Comparison of ENCODE assay signal across 39 cellular contexts in the genomic region with DNA sequence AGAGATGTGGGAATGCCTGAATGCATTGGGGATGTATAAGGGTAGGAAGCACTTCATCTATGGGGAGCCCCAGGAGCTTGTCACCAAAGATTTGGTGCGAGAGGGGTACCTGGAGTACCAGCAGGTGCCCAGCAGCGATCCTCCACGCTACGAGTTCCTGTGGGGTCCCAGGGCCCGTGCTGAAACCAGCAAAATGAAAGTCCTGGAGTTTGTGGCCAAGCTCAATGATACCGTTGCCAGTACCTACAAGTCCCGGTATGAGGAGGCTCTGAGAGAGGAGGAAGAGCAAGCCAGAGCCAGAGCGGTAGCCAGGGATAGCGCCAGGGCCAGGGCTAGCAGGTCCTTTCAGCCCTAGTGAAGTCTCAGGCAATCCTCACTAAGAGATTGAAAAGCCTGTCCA. TPM values are rescaled to one million over a fixed set of nuclear protein-coding genes. Genes with fewer than 3 reads are reported as not detected.
DNase-seq lines count a peak whose midpoint lies in the region; ATAC-seq, FAIRE-seq and TF ChIP-seq lines count a peak whose summit lies in the region.
"Had no signal": no experiment of that assay in that cellular context is flagged by ENCODE, and none has a peak within 500 bp of the region (broad histone marks: within the 10 kb centered on the region; RNA-seq: fewer than 3 reads in every experiment).

No MANE protein-coding gene starts in this region.

- no peak overlapping the region for H2BK15ac ChIP-seq in H9 (ENCODE audit: low read depth, low read length)

- H3K23me2 ChIP-seq in H9 (ENCODE audit: insufficient read length, low read depth, low read length, poor library complexity, severe bottlenecking) = no peaks in the 10 kb centered on the region

- H3K4me2 ChIP-seq in A549 (no peak overlapping the region), H9 (ENCODE audit: insufficient read depth, insufficient read length, low read length) (no peak overlapping the region)
- H3K4me2 ChIP-seq: BLaER1; BLaER1 treated with 17β-estradiol and CSF1 and Interleukin-3, amounts not matched to agents 10 nM and 100 nM had no signal

- H3K4me1 ChIP-seq in A549 (no peaks in the 10 kb centered on the region), H9 (ENCODE audit: insufficient read depth, low read length) (no peaks in the 10 kb centered on the region), endodermal cell (ENCODE audit: control insufficient read depth, insufficient read depth, low read length) (no peaks in the 10 kb centered on the region)
- H3K4me1 ChIP-seq: BE2C; BLaER1; BLaER1 treated with 17β-estradiol and CSF1 and Interleukin-3, amounts not matched to agents 10 nM and 100 nM; Caco-2 had no signal

- H4K91ac ChIP-seq in H9 (ENCODE audit: insufficient read length, low read depth, low read length) = no peak overlapping the region

- intact Hi-C loops in activated T-helper 1 cell treated with anti-CD3 and anti-CD28 coated beads, Interleukin-12 subunit alpha, Interleukin-12 subunit beta, Interleukin-2, Interleukin-4 antibody, amounts not matched to agents 30 ng/mL and 10 ng/mL and 1 ng/mL, durations not matched to agents 14 hours and 24 hours and 36 hours (cut with micrococcal nuclease) = no loop called here

- H3K36me3 Mint-ChIP-seq in H9 (ENCODE audit: insufficient read depth in 1 of 3, low read depth in 3 of 3) (peaks cover 37 to 96% (median 39%) of the 10 kb centered on the region in 3 experiments), endodermal cell (ENCODE audit: low read depth) (peaks cover 92% of the 10 kb centered on the region), neural crest cell (ENCODE audit: low read depth) (no peaks in the 10 kb centered on the region)
- H3K36me3 Mint-ChIP-seq in activated T-helper 1 cell treated with anti-CD3 and anti-CD28 coated beads, Interleukin-12 subunit alpha, Interleukin-12 subunit beta, Interleukin-2, Interleukin-4 antibody, amounts not matched to agents 30 ng/mL and 10 ng/mL and 1 ng/mL, durations not matched to agents 14 hours and 24 hours and 36 hours (ENCODE audit: low read depth) = no peaks in the 10 kb centered on the region
- H3K36me3 Mint-ChIP-seq: CD14-positive monocyte; CD4-positive, alpha-beta memory T cell; CD4-positive, CD25-positive, alpha-beta regulatory T cell; CD8-positive, alpha-beta memory T cell; CD8-positive, alpha-beta T cell had no signal

- H3K27me3 Mint-ChIP-seq in H9 (ENCODE audit: low read depth) (no peaks in the 10 kb centered on the region), endodermal cell (ENCODE audit: insufficient read depth) (no peaks in the 10 kb centered on the region), neural crest cell (ENCODE audit: low read depth) (peaks cover 2% of the 10 kb centered on the region)
- H3K27me3 Mint-ChIP-seq in activated T-helper 1 cell treated with anti-CD3 and anti-CD28 coated beads, Interleukin-12 subunit alpha, Interleukin-12 subunit beta, Interleukin-2, Interleukin-4 antibody, amounts not matched to agents 30 ng/mL and 10 ng/mL and 1 ng/mL, durations not matched to agents 14 hours and 24 hours and 36 hours (ENCODE audit: insufficient read depth) = peaks cover 3% of the 10 kb centered on the region
- H3K27me3 Mint-ChIP-seq: B cell; CD4-positive, alpha-beta T cell had no signal

- no peak overlapping the region for H2AK5ac ChIP-seq in H9 (ENCODE audit: insufficient read length, low read length)

- no peak overlapping the region for H3T11ph ChIP-seq in H9 (ENCODE audit: low read length)

- H3K27ac Mint-ChIP-seq in H9 = peak overlapping the region in 1 of 3 experiments; percentile 34; a peak in 1 of 7 replicates
- peak overlapping the region; percentile 80 for H3K27ac Mint-ChIP-seq in endodermal cell
- peak overlapping the region; percentile 35 for H3K27ac Mint-ChIP-seq in neural crest cell (ENCODE audit: unreplicated experiment)
- H3K27ac Mint-ChIP-seq in activated T-helper 1 cell treated with anti-CD3 and anti-CD28 coated beads, Interleukin-12 subunit alpha, Interleukin-12 subunit beta, Interleukin-2, Interleukin-4 antibody, amounts not matched to agents 30 ng/mL and 10 ng/mL and 1 ng/mL, durations not matched to agents 14 hours and 24 hours and 36 hours = no peak overlapping the region
- H3K27ac Mint-ChIP-seq: B cell; CD14-positive monocyte; CD4-positive, alpha-beta memory T cell; CD4-positive, alpha-beta T cell; CD4-positive, CD25-positive, alpha-beta regulatory T cell; CD8-positive, alpha-beta memory T cell; CD8-positive, alpha-beta T cell had no signal

- no peaks in the 10 kb centered on the region for H3K79me1 ChIP-seq in H9 (ENCODE audit: insufficient read depth, low read depth, low read length, poor library complexity, severe bottlenecking)

- DNase-seq in A549 (ENCODE audit: low read depth in 1 of 2, low spot score in 1 of 2) (no peak), H9 (peak; percentile 58), endodermal cell (peak; percentile 75), neural crest cell (ENCODE audit: low read depth, low spot score) (no peak), MV-4-11 (lab: John Stamatoyannopoulos, UW) (no peak), caudate nucleus (lab: John Stamatoyannopoulos, UW) (no peak), H54 (ENCODE audit: insufficient read length, low spot score) (no peak)
- DNase-seq in activated T-helper 1 cell treated with anti-CD3 and anti-CD28 coated beads, Interleukin-12 subunit alpha, Interleukin-12 subunit beta, Interleukin-2, Interleukin-4 antibody, amounts not matched to agents 30 ng/mL and 10 ng/mL and 1 ng/mL, durations not matched to agents 14 hours and 24 hours and 36 hours (ENCODE audit: low spot score) = no peak
- DNase-seq: 8988T; ACHN; AML-193; BE2C; C1 segment of cervical spinal cord; Caco-2; Calu3; CD4-positive, alpha-beta memory T cell; CD4-positive, alpha-beta T cell; CD4-positive, CD25-positive, alpha-beta regulatory T cell; CD8-positive, alpha-beta memory T cell; CD8-positive, alpha-beta T cell; COR-L47; DMS 273 treated with DMSO at 0.1 percent for 48 hours; DMS153; DMS53; DMS79; DMS79 treated with DMSO at 0.1 percent for 48 hours; DND-41; EL had no signal

- TF ChIP-seq RAD21 in A549 (conservative IDR thresholded peaks at IDR 0.05 in 1 of 2, IDR thresholded peaks at IDR 0.05 in 1 of 2) = no peak

- no peaks in the 10 kb centered on the region for H4K20me1 ChIP-seq in H9 (ENCODE audit: control insufficient read depth, insufficient read depth, insufficient read length)
- H4K20me1 ChIP-seq: BLaER1; BLaER1 treated with 17β-estradiol and CSF1 and Interleukin-3, amounts not matched to agents 10 nM and 100 nM had no signal

- no peak for TF ChIP-seq EP300 in A549 (IDR thresholded peaks at IDR 0.05)

- H3K4ac ChIP-seq in H9 (ENCODE audit: low read depth, low read length) = no peak overlapping the region

- H3K9me3 ChIP-seq in A549 = no peaks in the 10 kb centered on the region
- H3K9me3 ChIP-seq in H9 (ENCODE audit: control insufficient read depth, low read depth, low read length) = no peaks in the 10 kb centered on the region
- no peaks in the 10 kb centered on the region for H3K9me3 ChIP-seq in endodermal cell (ENCODE audit: control insufficient read depth, low read length)
- H3K9me3 ChIP-seq: BE2C, Caco-2 had no signal

- H3K27me3 ChIP-seq in H9 (ENCODE audit: insufficient read depth, low read length) = no peaks in the 10 kb centered on the region
- no peaks in the 10 kb centered on the region for H3K27me3 ChIP-seq in endodermal cell (ENCODE audit: control insufficient read depth, insufficient read depth, low read length, poor library complexity, severe bottlenecking)
- H3K27me3 ChIP-seq: BE2C had no signal

- FAIRE-seq in A549 (lab: Jason Lieb, UNC) (peak; percentile 23), H54 (lab: Jason Lieb, UNC) (no peak)
- FAIRE-seq: A204.1, D721Med had no signal

- H3K9ac ChIP-seq in H9 (ENCODE audit: extremely low read depth, insufficient read length, low read length) (no peak overlapping the region), endodermal cell (ENCODE audit: extremely low read depth, low read length, poor library complexity, severe bottlenecking) (no peak overlapping the region)
- H3K9ac ChIP-seq: BLaER1; BLaER1 treated with 17β-estradiol and CSF1 and Interleukin-3, amounts not matched to agents 10 nM and 100 nM had no signal

- no peak overlapping the region for H2AFZ ChIP-seq in H9 (ENCODE audit: low read length)

- WGBS in A549 (ENCODE audit: missing lambda C conversion rate) = 88% methylated on average over 5 of the region's 9 CpGs
- no CpG with 5 or more reads among the region's 9 CpGs for WGBS in H9 (ENCODE audit: extremely low coverage, insufficient read length, low lambda C conversion rate)
- WGBS in endodermal cell (ENCODE audit: insufficient coverage in 1 of 2, insufficient read length in 1 of 2), 2 experiments = 93 to 100% methylated on average over 3 to 9 of the region's 9 CpGs

- H3K4me1 Mint-ChIP-seq in H9 (peaks cover 0 to 28% of the 10 kb centered on the region in 2 experiments; a peak in 2 of 4 replicates), endodermal cell (peaks cover 62% of the 10 kb centered on the region), neural crest cell (no peaks in the 10 kb centered on the region)
- H3K4me1 Mint-ChIP-seq in activated T-helper 1 cell treated with anti-CD3 and anti-CD28 coated beads, Interleukin-12 subunit alpha, Interleukin-12 subunit beta, Interleukin-2, Interleukin-4 antibody, amounts not matched to agents 30 ng/mL and 10 ng/mL and 1 ng/mL, durations not matched to agents 14 hours and 24 hours and 36 hours (ENCODE audit: low read depth) = no peaks in the 10 kb centered on the region
- H3K4me1 Mint-ChIP-seq: B cell; CD14-positive monocyte; CD4-positive, alpha-beta memory T cell; CD4-positive, CD25-positive, alpha-beta regulatory T cell; CD8-positive, alpha-beta memory T cell had no signal

- CTCF ChIA-PET in A549 (lab: Yijun Ruan, JAX) = no interaction called here

- H3K9me3 Mint-ChIP-seq in H9 (peaks cover 3 to 11% of the 10 kb centered on the region in 2 experiments; a peak in 4 of 5 replicates), endodermal cell (no peaks in the 10 kb centered on the region), neural crest cell (peaks cover 2% of the 10 kb centered on the region)
- H3K9me3 Mint-ChIP-seq in activated T-helper 1 cell treated with anti-CD3 and anti-CD28 coated beads, Interleukin-12 subunit alpha, Interleukin-12 subunit beta, Interleukin-2, Interleukin-4 antibody, amounts not matched to agents 30 ng/mL and 10 ng/mL and 1 ng/mL, durations not matched to agents 14 hours and 24 hours and 36 hours = no peaks in the 10 kb centered on the region
- H3K9me3 Mint-ChIP-seq: CD4-positive, alpha-beta memory T cell; CD4-positive, alpha-beta T cell; CD8-positive, alpha-beta memory T cell; CD8-positive, alpha-beta T cell had no signal

- H2BK120ac ChIP-seq in H9 (ENCODE audit: low read depth, low read length, poor library complexity, severe bottlenecking) = no peak overlapping the region

- no peak overlapping the region for H3K18ac ChIP-seq in H9 (ENCODE audit: insufficient read length, low read depth, low read length)

- TF ChIP-seq CTCF in A549 (IDR thresholded peaks at IDR 0.05) (no peak), H9 (conservative IDR thresholded peaks at IDR 0.05) (no peak), endodermal cell (conservative IDR thresholded peaks at IDR 0.05) (no peak), neural crest cell (conservative IDR thresholded peaks at IDR 0.05) (no peak)

- H3K27ac ChIP-seq in A549 (no peak overlapping the region), H9 (ENCODE audit: insufficient read length, low read depth, low read length) (no peak overlapping the region), endodermal cell (ENCODE audit: low read depth, low read length) (no peak overlapping the region), caudate nucleus (ENCODE audit: low read depth, low read length) (no peak overlapping the region)
- H3K27ac ChIP-seq: 22Rv1; BLaER1; BLaER1 treated with 17β-estradiol and CSF1 and Interleukin-3, amounts not matched to agents 10 nM and 100 nM; C4-2B had no signal

- H2BK5ac ChIP-seq in H9 (ENCODE audit: insufficient read length, low read length) = no peak overlapping the region

- H3K23ac ChIP-seq in H9 (ENCODE audit: insufficient read length, low read depth, low read length) = no peak overlapping the region

- H3K4me3 ChIP-seq in A549 (no peak overlapping the region), endodermal cell (ENCODE audit: low read length) (no peak overlapping the region)
- H3K4me3 ChIP-seq: BLaER1; BLaER1 treated with 17β-estradiol and CSF1 and Interleukin-3, amounts not matched to agents 10 nM and 100 nM had no signal

- no peak overlapping the region for H4K5ac ChIP-seq in H9 (ENCODE audit: insufficient read length, low read depth, low read length)

- H2BK20ac ChIP-seq in H9 (ENCODE audit: low read depth, low read length, poor library complexity, severe bottlenecking) = no peak overlapping the region

- no peak for ATAC-seq in A549
- ATAC-seq: CD8-positive, alpha-beta T cell had no signal

- H4K8ac ChIP-seq in H9 (replicated peaks; ENCODE audit: insufficient read length, low read depth, low read length) = no peak overlapping the region

- POLR2A ChIA-PET in A549 (lab: Yijun Ruan, JAX) = no interaction called here

- H3K79me2 ChIP-seq in H9 (ENCODE audit: insufficient read depth, low read length) = no peaks in the 10 kb centered on the region

- H3K56ac ChIP-seq in H9 (ENCODE audit: insufficient read length, low read depth, low read length) = no peak overlapping the region

- TF ChIP-seq POLR2A in A549 (IDR thresholded peaks at IDR 0.05; ENCODE audit: low read length) = no peak
- TF ChIP-seq POLR2A in H54 (IDR thresholded peaks at IDR 0.05; ENCODE audit: low read depth, low read length) = no peak

- no peak overlapping the region for H2BK12ac ChIP-seq in H9 (ENCODE audit: insufficient read length, low read depth, low read length)

- H3K36me3 ChIP-seq in endodermal cell (ENCODE audit: control insufficient read depth, insufficient read depth, low read length) = peaks cover 64% of the 10 kb centered on the region
- H3K36me3 ChIP-seq: BE2C; BLaER1; BLaER1 treated with 17β-estradiol and CSF1 and Interleukin-3, amounts not matched to agents 10 nM and 100 nM had no signal

- H3K4me3 Mint-ChIP-seq in H9 = no peak overlapping the region
- H3K4me3 Mint-ChIP-seq in endodermal cell = no peak overlapping the region
- H3K4me3 Mint-ChIP-seq in neural crest cell = no peak overlapping the region
- no peak overlapping the region for H3K4me3 Mint-ChIP-seq in activated T-helper 1 cell treated with anti-CD3 and anti-CD28 coated beads, Interleukin-12 subunit alpha, Interleukin-12 subunit beta, Interleukin-2, Interleukin-4 antibody, amounts not matched to agents 30 ng/mL and 10 ng/mL and 1 ng/mL, durations not matched to agents 14 hours and 24 hours and 36 hours
- H3K4me3 Mint-ChIP-seq: B cell; CD14-positive monocyte; CD4-positive, alpha-beta memory T cell; CD4-positive, alpha-beta T cell; CD4-positive, CD25-positive, alpha-beta regulatory T cell; CD8-positive, alpha-beta memory T cell; CD8-positive, alpha-beta T cell had no signal

- H3K14ac ChIP-seq in H9 (ENCODE audit: insufficient read depth, low read length) = no peak overlapping the region

RNA-seq across cellular contexts. Expression of gene MAGEB17, which starts 3.8 kb away (rescaled TPM):
- polyA plus RNA-seq in A549 (2011; rRNA removed) (not detected in 2 replicates), A549 (2017; fragmentation: RNase III; extraction: RNeasy Plus Mini Kit Qiagen cat#74134 plus additional on column Dnase treatment) (not detected in 3 replicates)
- not detected in 2 replicates for polyA plus RNA-seq in A549 (2012; cell fraction: cytosol; rRNA removed)
- polyA plus RNA-seq in A549 (2012; cell fraction: nucleus; rRNA removed) = 0.06 TPM in 1 of 2 replicates, not detected in the other
- polyA minus RNA-seq in A549 (2011; rRNA and poly(A)+ RNA removed) = not detected in 2 replicates
- total RNA-seq in H9 (2021) (0.66 and 0.74 TPM in 2 replicates), endodermal cell (under 1 TPM; 0.33 to 0.44 TPM), neural crest cell (0.30 TPM in 1 of 2 replicates, not detected in the other)
- polyA plus RNA-seq in endodermal cell (2013, experiment 1 of 2) = not detected
- polyA plus RNA-seq in endodermal cell (2013, experiment 2 of 2) = not detected
- total RNA-seq in activated T-helper 1 cell treated with anti-CD3 and anti-CD28 coated beads, Interleukin-12 subunit alpha, Interleukin-12 subunit beta, Interleukin-2, Interleukin-4 antibody, amounts not matched to agents 30 ng/mL and 10 ng/mL and 1 ng/mL, durations not matched to agents 14 hours and 24 hours and 36 hours = not detected in 2 replicates
- total RNA-seq: A673; B cell; Caco-2; Calu3; CD4-positive, alpha-beta memory T cell; CD4-positive, alpha-beta T cell; CD4-positive, CD25-positive, alpha-beta regulatory T cell; CD8-positive, alpha-beta memory T cell; CD8-positive, alpha-beta T cell; Daoy had no signal
- polyA plus RNA-seq: BJ; CD14-positive monocyte; CD4-positive, alpha-beta memory T cell; CD4-positive, CD25-positive, alpha-beta regulatory T cell; CD8-positive, alpha-beta memory T cell had no signal

RNA-seq across cellular contexts. Expression of gene GRPR, which starts 47.7 kb away (rescaled TPM):
- polyA plus RNA-seq in A549 (2011; rRNA removed) (0.04 and 0.11 TPM in 2 replicates), A549 (2017; fragmentation: RNase III; extraction: RNeasy Plus Mini Kit Qiagen cat#74134 plus additional on column Dnase treatment) (0.06 to 0.08 TPM in 2 of 3 replicates, not detected in the other)
- 0.01 TPM in 2 replicates for polyA plus RNA-seq in A549 (2012; cell fraction: cytosol; rRNA removed)
- 0.07 TPM in 1 of 2 replicates, not detected in the other for polyA plus RNA-seq in A549 (2012; cell fraction: nucleus; rRNA removed)
- 0.15 and 0.17 TPM in 2 replicates for polyA minus RNA-seq in A549 (2011; rRNA and poly(A)+ RNA removed)
- total RNA-seq in H9 (2021) (27.3 and 28.8 TPM in 2 replicates), endodermal cell (10 to 100 TPM; 20.8 to 63.1 TPM), neural crest cell (0.68 and 0.71 TPM in 2 replicates)
- polyA plus RNA-seq in endodermal cell (2013, experiment 1 of 2) = 2.9 TPM
- 3.6 TPM for polyA plus RNA-seq in endodermal cell (2013, experiment 2 of 2)
- total RNA-seq in activated T-helper 1 cell treated with anti-CD3 and anti-CD28 coated beads, Interleukin-12 subunit alpha, Interleukin-12 subunit beta, Interleukin-2, Interleukin-4 antibody, amounts not matched to agents 30 ng/mL and 10 ng/mL and 1 ng/mL, durations not matched to agents 14 hours and 24 hours and 36 hours = not detected in 2 replicates
- total RNA-seq: Caco-2; CD4-positive, CD25-positive, alpha-beta regulatory T cell; Daoy had no signal
- polyA plus RNA-seq: CD8-positive, alpha-beta memory T cell had no signal

Comparison
In these comparisons a context has a peak if more than half of its experiments do, and no peak if none do; other contexts are left out.
1. DNase-seq: peak in H9 (single experiment) and endodermal cell (single experiment); none in A549 (0 of 2), neural crest cell (single experiment), MV-4-11 (single experiment), activated T-helper 1 cell treated with anti-CD3 and anti-CD28 coated beads, Interleukin-12 subunit alpha, Interleukin-12 subunit beta, Interleukin-2, Interleukin-4 antibody, amounts not matched to agents 30 ng/mL and 10 ng/mL and 1 ng/mL, durations not matched to agents 14 hours and 24 hours and 36 hours (single experiment), caudate nucleus (0 of 61) and H54 (single experiment).
2. RNA of gene GRPR, which starts 47.7 kb away (total RNA-seq): 20.8 to 63.1 TPM in endodermal cell and 27.3 to 28.8 TPM in H9; 0.68 to 0.71 TPM in neural crest cell and not detected in activated T-helper 1 cell treated with anti-CD3 and anti-CD28 coated beads, Interleukin-12 subunit alpha, Interleukin-12 subunit beta, Interleukin-2, Interleukin-4 antibody, amounts not matched to agents 30 ng/mL and 10 ng/mL and 1 ng/mL, durations not matched to agents 14 hours and 24 hours and 36 hours; every median in the first group is over 10 times any median in the second.